Comparison of ENCODE assay signal across 8 cellular contexts in genomic region chr2:44244135-44244871, GRCh38. TPM values are rescaled to one million over a fixed set of nuclear protein-coding genes. Genes with fewer than 3 reads are reported as not detected.
DNase-seq lines count a peak whose midpoint lies in the region; ATAC-seq and TF ChIP-seq lines count a peak whose summit lies in the region.

No MANE protein-coding gene starts in this region.

- H3K27ac Mint-ChIP-seq in H9 (no peak overlapping the region), activated B cell treated with CpG ODN at 0.5 μM for 24 hours (peak overlapping the region; percentile 27)

- no peak overlapping the region for H2AK5ac ChIP-seq in H9 (ENCODE audit: insufficient read length, low read length)

- H2BK120ac ChIP-seq in H9 (ENCODE audit: low read depth, low read length, poor library complexity, severe bottlenecking) = no peak overlapping the region

- CTCF ChIA-PET in activated B cell treated with CpG ODN at 0.5 μM for 24 hours (lab: Charles Lee) = interaction anchor here (0.7 to 2.3 kb wide), 8 partner anchors 8 to 713 kb away, joined by 3 to 15 read pairs (median 4); partner anchors contain the start of gene PPM1B

- H2BK20ac ChIP-seq in H9 (ENCODE audit: low read depth, low read length, poor library complexity, severe bottlenecking) = no peak overlapping the region

- H4K20me1 ChIP-seq in H9 (ENCODE audit: control insufficient read depth, insufficient read depth, insufficient read length) = no peaks in the 10 kb centered on the region

- H3K4me1 ChIP-seq in H9 (ENCODE audit: insufficient read depth, low read length) = peaks cover 2% of the 10 kb centered on the region; the same call in 1 of the 2 replicates

- no peak overlapping the region for H3K56ac ChIP-seq in H9 (ENCODE audit: insufficient read length, low read depth, low read length)

- intact Hi-C loops in activated B cell treated with CpG ODN at 0.5 μM for 24 hours (cut with micrococcal nuclease) = loop anchor here (1.0 to 5.0 kb wide), 5 partner anchors 98 to 711 kb away; no protein-coding TSS in a partner anchor
- intact Hi-C loops in posterior vena cava (cut with DNase I) = loop anchor here in 1 of 2 donors (5.0 kb wide), 1 partner anchor 48 kb away; no protein-coding TSS in a partner anchor

- H3K9me3 ChIP-seq in H9 (ENCODE audit: control insufficient read depth, low read depth, low read length) = no peaks in the 10 kb centered on the region

- DNase-seq in AG10803 (ENCODE audit: low read depth) = peak; percentile 74
- DNase-seq in H9 = peak; percentile 61
- DNase-seq in NCI-H345 (lab: John Stamatoyannopoulos, UW) = peak; percentile 75
- no peak for DNase-seq in activated B cell treated with CpG ODN at 0.5 μM for 24 hours
- peak; percentile 87 for DNase-seq in cerebellar cortex (ENCODE audit: low spot score)
- peak; percentile 86 for DNase-seq in left kidney (ENCODE audit: low read depth, low spot score)
- peak; percentile 32 to 41 for DNase-seq in stimulated activated CD4-positive, alpha-beta T cell treated with anti-CD3 and anti-CD28 coated beads, Interleukin-2, amount 100 ng/mL, for 48 hours
- DNase-seq in posterior vena cava (ENCODE audit: low spot score) = no peak

- H3K4me3 ChIP-seq in AG10803 (ENCODE audit: low read length) = peak overlapping the region; percentile 49

- H2AFZ ChIP-seq in H9 (ENCODE audit: low read length) = no peak overlapping the region

- H3K23me2 ChIP-seq in H9 (ENCODE audit: insufficient read length, low read depth, low read length, poor library complexity, severe bottlenecking) = no peaks in the 10 kb centered on the region

- POLR2A ChIA-PET in activated B cell treated with CpG ODN at 0.5 μM for 24 hours (lab: Charles Lee) = interaction anchor here (0.6 kb wide), 1 partner anchor 235 kb away, joined by 3 read pairs; no protein-coding TSS in a partner anchor

- H3K9ac ChIP-seq in H9 (ENCODE audit: extremely low read depth, insufficient read length, low read length) = no peak overlapping the region

- H2BK5ac ChIP-seq in H9 (ENCODE audit: insufficient read length, low read length) = no peak overlapping the region

- H3K4me2 ChIP-seq in H9 (ENCODE audit: insufficient read depth, insufficient read length, low read length) = peak overlapping the region; percentile 16

- no peak overlapping the region for H3K4ac ChIP-seq in H9 (ENCODE audit: low read depth, low read length)

- no peak overlapping the region for H2BK12ac ChIP-seq in H9 (ENCODE audit: insufficient read length, low read depth, low read length)

- TF ChIP-seq CTCF in AG10803 (conservative IDR thresholded peaks at IDR 0.05; ENCODE audit: low read length) = peak; percentile 65
- TF ChIP-seq CTCF in H9 (conservative IDR thresholded peaks at IDR 0.05) = peak; percentile 74
- TF ChIP-seq CTCF in activated B cell treated with CpG ODN at 0.5 μM for 24 hours (IDR thresholded peaks at IDR 0.05) = no peak

- H3K79me2 ChIP-seq in H9 (ENCODE audit: insufficient read depth, low read length) = no peaks in the 10 kb centered on the region

- H4K91ac ChIP-seq in H9 (ENCODE audit: insufficient read length, low read depth, low read length) = no peak overlapping the region

- H3K4me1 Mint-ChIP-seq in H9 (peaks cover 32 to 34% of the 10 kb centered on the region in 2 experiments), activated B cell treated with CpG ODN at 0.5 μM for 24 hours (peaks cover 12% of the 10 kb centered on the region)

- H3K36me3 Mint-ChIP-seq in H9 (ENCODE audit: insufficient read depth in 1 of 3, low read depth in 3 of 3) = no peaks in the 10 kb centered on the region
- H3K36me3 Mint-ChIP-seq in activated B cell treated with CpG ODN at 0.5 μM for 24 hours (ENCODE audit: low read depth) = no peaks in the 10 kb centered on the region

- no peaks in the 10 kb centered on the region for H3K27me3 ChIP-seq in H9 (ENCODE audit: insufficient read depth, low read length)

- no peaks in the 10 kb centered on the region for H3K79me1 ChIP-seq in H9 (ENCODE audit: insufficient read depth, low read depth, low read length, poor library complexity, severe bottlenecking)

- H4K8ac ChIP-seq in H9 (replicated peaks; ENCODE audit: insufficient read length, low read depth, low read length) = no peak overlapping the region

- H2BK15ac ChIP-seq in H9 (ENCODE audit: low read depth, low read length) = no peak overlapping the region

- H3K4me3 Mint-ChIP-seq in H9 (0 out of 5 replicates have a peak overlapping the region, but pooled peaks of 1 of the 2 experiments have one; percentile 12), activated B cell treated with CpG ODN at 0.5 μM for 24 hours (peak overlapping the region; percentile 67)

- H3K14ac ChIP-seq in H9 (ENCODE audit: insufficient read depth, low read length) = no peak overlapping the region

- H3K23ac ChIP-seq in H9 (ENCODE audit: insufficient read length, low read depth, low read length) = no peak overlapping the region

- H3K27me3 Mint-ChIP-seq in H9 (ENCODE audit: low read depth) = no peaks in the 10 kb centered on the region
- no peaks in the 10 kb centered on the region for H3K27me3 Mint-ChIP-seq in activated B cell treated with CpG ODN at 0.5 μM for 24 hours

- H4K5ac ChIP-seq in H9 (ENCODE audit: insufficient read length, low read depth, low read length) = no peak overlapping the region

- WGBS in H9 (ENCODE audit: extremely low coverage, insufficient read length, low lambda C conversion rate) = no CpG with 5 or more reads among the region's 12 CpGs

- no peak overlapping the region for H3T11ph ChIP-seq in H9 (ENCODE audit: low read length)

- no peaks in the 10 kb centered on the region for H3K9me3 Mint-ChIP-seq in H9
- no peaks in the 10 kb centered on the region for H3K9me3 Mint-ChIP-seq in activated B cell treated with CpG ODN at 0.5 μM for 24 hours

- H3K18ac ChIP-seq in H9 (ENCODE audit: insufficient read length, low read depth, low read length) = no peak overlapping the region

- peak; percentile 91 for ATAC-seq in activated B cell treated with CpG ODN at 0.5 μM for 24 hours (ENCODE audit: low read depth)

- H3K27ac ChIP-seq in H9 (ENCODE audit: insufficient read length, low read depth, low read length) = no peak overlapping the region

RNA-seq across cellular contexts. Expression of gene SLC3A1, which starts 31.0 kb away (rescaled TPM):
- 0.15 and 0.17 TPM in 2 replicates for total RNA-seq in H9 (2021)
- 0.29 and 0.40 TPM in 2 replicates for total RNA-seq in activated B cell treated with CpG ODN at 0.5 μM for 24 hours
- total RNA-seq in posterior vena cava = under 1 TPM in 1 of 2 donors, not detected in 1; 0.37 TPM

Comparison
In these comparisons a context has a peak if more than half of its experiments do, and no peak if none do; other contexts are left out.
1. DNase-seq: peak in AG10803 (single experiment), H9 (single experiment), NCI-H345 (single experiment), cerebellar cortex (single experiment), left kidney (single experiment) and stimulated activated CD4-positive, alpha-beta T cell treated with anti-CD3 and anti-CD28 coated beads, Interleukin-2, amount 100 ng/mL, for 48 hours (2 of 2); none in activated B cell treated with CpG ODN at 0.5 μM for 24 hours (single experiment) and posterior vena cava (single experiment).